1 cellular context compared by ENCODE assay signal in the genomic region with DNA sequence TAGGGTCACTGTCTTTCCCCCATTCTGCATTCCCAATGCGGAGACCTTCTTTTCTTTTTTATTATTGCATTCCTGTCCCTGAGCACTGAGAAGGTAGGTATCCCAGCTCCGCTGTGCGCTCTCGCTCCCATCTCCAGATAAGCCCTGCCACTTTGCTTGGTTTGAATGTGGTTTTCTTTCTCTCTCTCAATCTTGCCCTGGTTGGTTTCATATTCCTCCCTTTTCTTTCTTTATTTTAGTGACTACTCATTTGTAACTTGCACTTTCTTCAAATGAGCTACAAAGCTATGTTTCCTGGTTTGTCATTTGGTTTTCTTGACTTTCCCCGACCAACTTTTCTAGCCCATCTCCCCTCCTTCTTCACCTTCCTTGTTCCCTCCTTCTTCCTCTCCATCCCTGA.
TF ChIP-seq lines count a peak whose summit lies in the region.

No MANE protein-coding gene starts in this region.

TF ChIP-seq in HEK293, 187 proteins besides CTCF, POLR2A, EP300 and RAD21:
- TF ChIP-seq ZNF544 (tag by site-specific recombination; IDR thresholded peaks at IDR 0.05), result no peak
- TF ChIP-seq, protein P1, sequence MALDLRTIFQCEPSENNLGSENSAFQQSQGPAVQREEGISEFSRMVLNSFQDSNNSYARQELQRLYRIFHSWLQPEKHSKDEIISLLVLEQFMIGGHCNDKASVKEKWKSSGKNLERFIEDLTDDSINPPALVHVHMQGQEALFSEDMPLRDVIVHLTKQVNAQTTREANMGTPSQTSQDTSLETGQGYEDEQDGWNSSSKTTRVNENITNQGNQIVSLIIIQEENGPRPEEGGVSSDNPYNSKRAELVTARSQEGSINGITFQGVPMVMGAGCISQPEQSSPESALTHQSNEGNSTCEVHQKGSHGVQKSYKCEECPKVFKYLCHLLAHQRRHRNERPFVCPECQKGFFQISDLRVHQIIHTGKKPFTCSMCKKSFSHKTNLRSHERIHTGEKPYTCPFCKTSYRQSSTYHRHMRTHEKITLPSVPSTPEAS (tag by site-specific recombination; IDR thresholded peaks at IDR 0.05), result no peak
- peak; percentile 20; the same call in 1 of the 2 replicates for TF ChIP-seq ZNF366 (tag by site-specific recombination; conservative IDR thresholded peaks at IDR 0.05)
- TF ChIP-seq ZNF768 (tag by site-specific recombination; IDR thresholded peaks at IDR 0.05), result no peak
- TF ChIP-seq ZEB2 (tag by site-specific recombination; IDR thresholded peaks at IDR 0.05), result no peak
TF ChIP-seq in HEK293: peak in this region for 1.
